ENCODE assay signal across 12 cellular contexts in genomic region chr20:47607208-47607613, GRCh38.
DNase-seq lines count a peak whose midpoint lies in the region; ATAC-seq and TF ChIP-seq lines count a peak whose summit lies in the region.
"Had no signal": no experiment of that assay in that cellular context is flagged by ENCODE, and none has a peak within 500 bp of the region (broad histone marks: within the 10 kb centered on the region; RNA-seq: fewer than 3 reads in every experiment).

No MANE protein-coding gene starts in this region.

- H3K4me1 Mint-ChIP-seq in activated CD8-positive, alpha-beta memory T cell treated with anti-CD3 and anti-CD28 coated beads, Interleukin-2, amount 10 ng/mL, durations not matched to agents 7 days and 5 days = peaks cover 83% of the 10 kb centered on the region
- peaks cover 56% of the 10 kb centered on the region for H3K4me1 Mint-ChIP-seq in dendritic cell treated with granulocyte-macrophage colony-stimulating factor and Interleukin-4, amounts not matched to agents 40 ng/mL and 50 ng/mL, for 4 days (ENCODE audit: low read depth)
- peaks cover 70% of the 10 kb centered on the region for H3K4me1 Mint-ChIP-seq in stimulated activated memory B cell treated with anti-CD40 and anti-IgM and Interleukin-4, amounts not matched to agents 10 μg/mL and 1 μg/mL and 100 μg/mL, for 72 hours

- CTCF ChIA-PET in activated CD8-positive, alpha-beta memory T cell treated with anti-CD3 and anti-CD28 coated beads, Interleukin-2, amount 10 ng/mL, durations not matched to agents 7 days and 5 days (lab: Charles Lee) = interaction anchor here (1.0 kb wide), 1 partner anchor 11 kb away, joined by 3 read pairs; no protein-coding TSS in a partner anchor
- CTCF ChIA-PET in RWPE1 (lab: Yijun Ruan, JAX) = no interaction called here

- H3K27ac Mint-ChIP-seq in activated CD8-positive, alpha-beta memory T cell treated with anti-CD3 and anti-CD28 coated beads, Interleukin-2, amount 10 ng/mL, durations not matched to agents 7 days and 5 days = peak overlapping the region; percentile 80
- H3K27ac Mint-ChIP-seq in dendritic cell treated with granulocyte-macrophage colony-stimulating factor and Interleukin-4, amounts not matched to agents 40 ng/mL and 50 ng/mL, for 4 days = peak overlapping the region; percentile 17
- peak overlapping the region; percentile 61 for H3K27ac Mint-ChIP-seq in stimulated activated memory B cell treated with anti-CD40 and anti-IgM and Interleukin-4, amounts not matched to agents 10 μg/mL and 1 μg/mL and 100 μg/mL, for 72 hours

- intact Hi-C loops in dendritic cell treated with granulocyte-macrophage colony-stimulating factor and Interleukin-4, amounts not matched to agents 40 ng/mL and 50 ng/mL, for 4 days (cut with micrococcal nuclease) = no loop called here

- DNase-seq in activated CD8-positive, alpha-beta memory T cell treated with anti-CD3 and anti-CD28 coated beads, Interleukin-2, amount 10 ng/mL, durations not matched to agents 7 days and 5 days = no peak
- DNase-seq in activated CD8-positive, alpha-beta memory T cell treated with anti-CD3 and anti-CD28 coated beads, Interleukin-2, amount 50 U/mL, for 48 hours = no peak
- DNase-seq in RWPE1 (ENCODE audit: low spot score) (peak; percentile 38), GOT3 (lab: John Stamatoyannopoulos, UW) (no peak)
- DNase-seq: activated CD4-positive, CD25-positive, alpha-beta regulatory T cell treated with anti-CD3 and anti-CD28 coated beads, Interleukin-2, amount 50 U/mL, for 72 hours; left cardiac atrium; NCI-H69; psoas muscle had no signal

- POLR2A ChIA-PET in RWPE1 (lab: Yijun Ruan, JAX; ENCODE audit: low non-redundant PET) = no interaction called here

- no peak for TF ChIP-seq CTCF in RWPE1 (conservative IDR thresholded peaks at IDR 0.05; ENCODE audit: low read depth)

- H3K27ac ChIP-seq in RWPE1 = no peak overlapping the region
- H3K27ac ChIP-seq: psoas muscle had no signal

- peak; percentile 43 for ATAC-seq in activated CD8-positive, alpha-beta memory T cell treated with anti-CD3 and anti-CD28 coated beads, Interleukin-2, amount 10 ng/mL, durations not matched to agents 7 days and 5 days
- no peak for ATAC-seq in stimulated activated memory B cell treated with anti-CD40 and anti-IgM and Interleukin-4, amounts not matched to agents 10 μg/mL and 1 μg/mL and 100 μg/mL, for 72 hours
- ATAC-seq in HG02759 (IDR thresholded peaks at IDR 0.05; ENCODE audit: unreplicated experiment) = no peak
- no peak for ATAC-seq in GM18873 (IDR thresholded peaks at IDR 0.05; ENCODE audit: low FRiP score, unreplicated experiment)
- ATAC-seq: psoas muscle had no signal

- H3K36me3 Mint-ChIP-seq in activated CD8-positive, alpha-beta memory T cell treated with anti-CD3 and anti-CD28 coated beads, Interleukin-2, amount 10 ng/mL, durations not matched to agents 7 days and 5 days = peaks cover 43% of the 10 kb centered on the region
- H3K36me3 Mint-ChIP-seq in dendritic cell treated with granulocyte-macrophage colony-stimulating factor and Interleukin-4, amounts not matched to agents 40 ng/mL and 50 ng/mL, for 4 days (ENCODE audit: low read depth) = peaks cover 32% of the 10 kb centered on the region
- H3K36me3 Mint-ChIP-seq in stimulated activated memory B cell treated with anti-CD40 and anti-IgM and Interleukin-4, amounts not matched to agents 10 μg/mL and 1 μg/mL and 100 μg/mL, for 72 hours = peaks cover 51% of the 10 kb centered on the region

- H3K4me3 Mint-ChIP-seq in activated CD8-positive, alpha-beta memory T cell treated with anti-CD3 and anti-CD28 coated beads, Interleukin-2, amount 10 ng/mL, durations not matched to agents 7 days and 5 days = peak overlapping the region; percentile 12
- no peak overlapping the region for H3K4me3 Mint-ChIP-seq in dendritic cell treated with granulocyte-macrophage colony-stimulating factor and Interleukin-4, amounts not matched to agents 40 ng/mL and 50 ng/mL, for 4 days
- no peak overlapping the region for H3K4me3 Mint-ChIP-seq in stimulated activated memory B cell treated with anti-CD40 and anti-IgM and Interleukin-4, amounts not matched to agents 10 μg/mL and 1 μg/mL and 100 μg/mL, for 72 hours

- no peaks in the 10 kb centered on the region for H3K27me3 Mint-ChIP-seq in activated CD8-positive, alpha-beta memory T cell treated with anti-CD3 and anti-CD28 coated beads, Interleukin-2, amount 10 ng/mL, durations not matched to agents 7 days and 5 days
- H3K27me3 Mint-ChIP-seq in dendritic cell treated with granulocyte-macrophage colony-stimulating factor and Interleukin-4, amounts not matched to agents 40 ng/mL and 50 ng/mL, for 4 days = no peaks in the 10 kb centered on the region
- no peaks in the 10 kb centered on the region for H3K27me3 Mint-ChIP-seq in stimulated activated memory B cell treated with anti-CD40 and anti-IgM and Interleukin-4, amounts not matched to agents 10 μg/mL and 1 μg/mL and 100 μg/mL, for 72 hours

- H3K9me3 Mint-ChIP-seq in activated CD8-positive, alpha-beta memory T cell treated with anti-CD3 and anti-CD28 coated beads, Interleukin-2, amount 10 ng/mL, durations not matched to agents 7 days and 5 days (ENCODE audit: low read depth) = no peaks in the 10 kb centered on the region
- no peaks in the 10 kb centered on the region for H3K9me3 Mint-ChIP-seq in dendritic cell treated with granulocyte-macrophage colony-stimulating factor and Interleukin-4, amounts not matched to agents 40 ng/mL and 50 ng/mL, for 4 days
- H3K9me3 Mint-ChIP-seq in stimulated activated memory B cell treated with anti-CD40 and anti-IgM and Interleukin-4, amounts not matched to agents 10 μg/mL and 1 μg/mL and 100 μg/mL, for 72 hours = no peaks in the 10 kb centered on the region

Comparison
In these comparisons a context has a peak if more than half of its experiments do, and no peak if none do; other contexts are left out.
1. H3K27ac Mint-ChIP-seq: peak in every context shown above with its lines; median percentile 80 in activated CD8-positive, alpha-beta memory T cell treated with anti-CD3 and anti-CD28 coated beads, Interleukin-2, amount 10 ng/mL, durations not matched to agents 7 days and 5 days; 61 in stimulated activated memory B cell treated with anti-CD40 and anti-IgM and Interleukin-4, amounts not matched to agents 10 μg/mL and 1 μg/mL and 100 μg/mL, for 72 hours; 17 in dendritic cell treated with granulocyte-macrophage colony-stimulating factor and Interleukin-4, amounts not matched to agents 40 ng/mL and 50 ng/mL, for 4 days.